ENCODE assay signal across 8 cellular contexts in genomic region chr2:61887684-61888303, GRCh38. TPM values are rescaled to one million over a fixed set of nuclear protein-coding genes. Genes with fewer than 3 reads are reported as not detected.
DNase-seq lines count a peak whose midpoint lies in the region; ATAC-seq and TF ChIP-seq lines count a peak whose summit lies in the region.

No MANE protein-coding gene starts in this region.

- H3K4me1 Mint-ChIP-seq in MCF 10A (ENCODE audit: insufficient read depth, unreplicated experiment), result peaks cover 11% of the 10 kb centered on the region
- peaks cover 30% of the 10 kb centered on the region for H3K4me1 Mint-ChIP-seq in stimulated activated naive CD8-positive, alpha-beta T cell treated with anti-CD3 and anti-CD28 coated beads, Interleukin-15, amount 100 ng/mL, for 72 hours

- H3K9me3 Mint-ChIP-seq in MCF 10A (ENCODE audit: unreplicated experiment), result no peaks in the 10 kb centered on the region
- no peaks in the 10 kb centered on the region for H3K9me3 Mint-ChIP-seq in stimulated activated naive CD8-positive, alpha-beta T cell treated with anti-CD3 and anti-CD28 coated beads, Interleukin-15, amount 100 ng/mL, for 72 hours

- H3K36me3 ChIP-seq in OCI-LY3 (replicated peaks; ENCODE audit: low read depth, low read length), result peaks cover 37% of the 10 kb centered on the region

- no peak for TF ChIP-seq CTCF in AG04449 (IDR thresholded peaks at IDR 0.05; ENCODE audit: insufficient read depth, low read length, missing control alignments)
- no peak for TF ChIP-seq CTCF in OCI-LY3 (IDR thresholded peaks at IDR 0.05; ENCODE audit: low read depth, low read length)
- no peak for TF ChIP-seq CTCF in MCF 10A (IDR thresholded peaks at IDR 0.05; ENCODE audit: unreplicated experiment)

- peak; percentile 7 for ATAC-seq in GM18498 (IDR thresholded peaks at IDR 0.05; ENCODE audit: unreplicated experiment)
- no peak for ATAC-seq in stimulated activated naive CD8-positive, alpha-beta T cell treated with anti-CD3 and anti-CD28 coated beads, Interleukin-15, amount 100 ng/mL, for 72 hours
- no peak for ATAC-seq in esophagus mucosa

- intact Hi-C loops in MCF 10A (cut with micrococcal nuclease), result no loop called here

- peaks cover 11% of the 10 kb centered on the region for H3K4me1 ChIP-seq in OCI-LY3 (ENCODE audit: low read length)

- BruUV-seq in MCF 10A (replicated peaks; lab: Mats Ljungman, UMichigan), result TSS peak; percentile 72

- no peaks in the 10 kb centered on the region for H3K27me3 ChIP-seq in OCI-LY3 (ENCODE audit: low read depth, low read length)

- H3K4me3 ChIP-seq in AG04449 (ENCODE audit: low read depth, low read length), result peak overlapping the region; percentile 87
- H3K4me3 ChIP-seq in OCI-LY3 (ENCODE audit: low read length), result peak overlapping the region; percentile 91

- H3K36me3 Mint-ChIP-seq in MCF 10A (ENCODE audit: insufficient read depth, unreplicated experiment), result peaks cover 47% of the 10 kb centered on the region

- DNase-seq in AG04449 (ENCODE audit: low read depth, low spot score) (no peak), MCF 10A (ENCODE audit: unreplicated experiment) (peak; percentile 35), left kidney (ENCODE audit: low read depth, low spot score) (peak; percentile 51), HPDE6-E6E7 (ENCODE audit: extremely low spot score) (no peak)
- no peak for DNase-seq in stimulated activated naive CD8-positive, alpha-beta T cell treated with anti-CD3 and anti-CD28 coated beads, Interleukin-15, amount 100 ng/mL, for 72 hours

- CTCF ChIA-PET in AG04449 (lab: Yijun Ruan, JAX), result no interaction called here
- CTCF ChIA-PET in MCF 10A (lab: Yijun Ruan, JAX), result interaction anchor here (1.5 kb wide), 1 partner anchor 18 kb away, joined by 3 read pairs; the partner anchor contains the start of gene COMMD1

- no peaks in the 10 kb centered on the region for H3K27me3 Mint-ChIP-seq in MCF 10A (ENCODE audit: insufficient read depth, unreplicated experiment)
- no peaks in the 10 kb centered on the region for H3K27me3 Mint-ChIP-seq in stimulated activated naive CD8-positive, alpha-beta T cell treated with anti-CD3 and anti-CD28 coated beads, Interleukin-15, amount 100 ng/mL, for 72 hours

- H4K20me1 ChIP-seq in OCI-LY3 (ENCODE audit: insufficient read depth, low read length), result peaks cover 35% of the 10 kb centered on the region

- H2AFZ ChIP-seq in OCI-LY3 (ENCODE audit: low read depth, low read length), result no peak overlapping the region; the same call in 1 of the 2 replicates

- peak overlapping the region; percentile 99 for H3K27ac Mint-ChIP-seq in MCF 10A (ENCODE audit: low read depth, unreplicated experiment)
- peak overlapping the region; percentile 99 to 100 for H3K27ac Mint-ChIP-seq in stimulated activated naive CD8-positive, alpha-beta T cell treated with anti-CD3 and anti-CD28 coated beads, Interleukin-15, amount 100 ng/mL, for 72 hours

- peak overlapping the region; percentile 61 for H3K27ac ChIP-seq in OCI-LY3 (ENCODE audit: low read length)

- peak overlapping the region; percentile 91 for H3K4me3 Mint-ChIP-seq in MCF 10A (ENCODE audit: unreplicated experiment)
- peak overlapping the region; percentile 82 to 98 for H3K4me3 Mint-ChIP-seq in stimulated activated naive CD8-positive, alpha-beta T cell treated with anti-CD3 and anti-CD28 coated beads, Interleukin-15, amount 100 ng/mL, for 72 hours

- POLR2A ChIA-PET in AG04449 (lab: Yijun Ruan, JAX), result interaction anchor here (1.2 kb wide), 1 partner anchor 18 kb away, joined by 4 read pairs; the partner anchor contains the start of gene COMMD1
- POLR2A ChIA-PET in MCF 10A (lab: Yijun Ruan, JAX), result interaction anchor here (0.6 to 2.0 kb wide), 10 partner anchors 14 to 710 kb away, joined by 3 to 16 read pairs (median 4); partner anchors contain the start of genes COMMD1, FAM161A and XPO1

- H3K4me2 ChIP-seq in OCI-LY3 (ENCODE audit: low read length), result peak overlapping the region; percentile 91

- peaks cover 59% of the 10 kb centered on the region for H3K79me2 ChIP-seq in OCI-LY3 (ENCODE audit: low read length)

- peak overlapping the region; percentile 94 for H3K9ac ChIP-seq in OCI-LY3 (ENCODE audit: low read length)

- H3K9me3 ChIP-seq in OCI-LY3 (ENCODE audit: insufficient read depth, low read length), result no peaks in the 10 kb centered on the region

RNA-seq across cellular contexts. Expression of gene CCT4, which starts 0.7 kb away (rescaled TPM):
- total RNA-seq in MCF 10A (2022) (176 and 203 TPM in 2 replicates), esophagus mucosa (109 TPM)

RNA-seq across cellular contexts. Expression of gene COMMD1, which starts 17.7 kb away (rescaled TPM):
- 33.8 and 38.7 TPM in 2 replicates for total RNA-seq in MCF 10A (2022)
- 31.4 TPM for total RNA-seq in esophagus mucosa

RNA-seq across cellular contexts. Expression of gene FAM161A, which starts 33.9 kb away (rescaled TPM):
- 1.7 and 2.3 TPM in 2 replicates for total RNA-seq in MCF 10A (2022)
- 1.3 TPM for total RNA-seq in esophagus mucosa

Comparison
In these comparisons a context has a peak if more than half of its experiments do, and no peak if none do; other contexts are left out.
1. DNase-seq: peak in MCF 10A (single experiment) and left kidney (single experiment); none in AG04449 (single experiment), stimulated activated naive CD8-positive, alpha-beta T cell treated with anti-CD3 and anti-CD28 coated beads, Interleukin-15, amount 100 ng/mL, for 72 hours (0 of 2) and HPDE6-E6E7 (single experiment).